In the genomic region with DNA sequence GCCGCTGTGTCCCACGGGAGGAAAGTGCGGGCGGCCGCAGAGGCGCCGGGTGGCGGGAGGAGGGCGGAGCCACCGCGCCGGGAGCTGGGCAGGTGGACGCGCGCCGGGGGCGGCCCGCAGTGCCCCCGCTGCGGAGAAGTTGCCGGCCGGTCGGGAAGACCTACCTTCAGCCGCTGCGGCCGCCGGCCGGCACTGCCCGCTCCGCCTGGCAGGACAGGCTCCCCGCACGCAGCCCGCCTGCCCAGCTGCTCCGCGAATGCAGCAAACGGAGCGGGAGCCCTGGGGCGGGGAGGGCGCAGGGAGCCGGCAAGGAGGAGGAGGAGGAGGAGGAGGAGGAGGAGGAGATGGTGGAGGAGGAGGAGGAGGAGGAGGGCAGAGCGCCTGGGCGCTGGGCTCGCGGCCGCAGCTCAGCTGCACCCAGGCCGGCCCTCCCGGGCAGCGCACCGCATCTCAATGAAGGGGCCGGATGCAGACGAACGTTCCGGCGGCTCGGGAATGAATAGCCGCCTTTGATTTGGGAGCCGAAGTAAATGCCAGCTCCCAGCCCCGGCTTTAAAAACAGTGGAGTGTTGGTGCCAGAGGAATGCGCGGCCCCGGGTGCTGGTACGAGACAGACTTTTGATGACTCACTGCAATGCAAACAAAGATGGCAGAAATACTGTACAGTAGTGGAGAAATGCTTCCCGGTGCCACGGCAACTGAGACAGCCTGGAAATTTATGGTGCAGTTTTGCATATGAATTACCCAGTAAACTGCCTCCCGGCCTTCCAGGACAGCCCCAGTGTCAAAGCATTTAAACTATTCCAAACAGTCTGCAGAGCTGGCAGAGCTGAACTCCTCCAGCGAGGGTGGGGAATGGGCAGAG, we compare ENCODE assay signal across 9 cellular contexts. TPM values are rescaled to one million over a fixed set of nuclear protein-coding genes. Genes with fewer than 3 reads are reported as not detected.
DNase-seq lines count a peak whose midpoint lies in the region; ATAC-seq and TF ChIP-seq lines count a peak whose summit lies in the region.
"Had no signal": no experiment of that assay in that cellular context is flagged by ENCODE, and none has a peak within 500 bp of the region (broad histone marks: within the 10 kb centered on the region; RNA-seq: fewer than 3 reads in every experiment).

No MANE protein-coding gene starts in this region.

- ATAC-seq in activated CD4-positive, CD25-positive, alpha-beta regulatory T cell treated with anti-CD3 and anti-CD28 coated beads, Interleukin-2, amount 50 U/mL, for 24 hours: peak; percentile 49 to 50
- ATAC-seq in activated T-cell treated with anti-CD3 and anti-CD28 coated beads, Interleukin-2, amount 50 U/mL, for 72 hours (replicated peaks in 1 of 2): peak; percentile 41 to 61
- ATAC-seq in GM21825 (IDR thresholded peaks at IDR 0.05; ENCODE audit: unreplicated experiment): no peak

- no peaks in the 10 kb centered on the region for H3K9me3 ChIP-seq in muscle layer of duodenum (ENCODE audit: control insufficient read depth in 1 of 2, low read length in 2 of 2)
- no peaks in the 10 kb centered on the region for H3K9me3 ChIP-seq in tibial nerve

- no peak for DNase-seq in activated CD4-positive, CD25-positive, alpha-beta regulatory T cell (lab: John Stamatoyannopoulos, UW)
- DNase-seq in NCI-H1694 treated with DMSO at 0.1 percent for 48 hours (lab: John Stamatoyannopoulos, UW): peak; percentile 76
- DNase-seq in activated T-cell treated with anti-CD3 and anti-CD28 coated beads, Interleukin-2, amount 50 U/mL, for 72 hours: no peak
- peak; percentile 97 for DNase-seq in fibroblast of villous mesenchyme (ENCODE audit: low read depth)
- peak; percentile 44 to 51 for DNase-seq in tibial nerve (ENCODE audit: low spot score in 2 of 2)
- DNase-seq: DND-41 had no signal

- peaks cover 3 to 68% of the 10 kb centered on the region in 2 donors for H3K4me1 ChIP-seq in muscle layer of duodenum (ENCODE audit: control insufficient read depth in 1 of 2, insufficient read depth in 2 of 2, low read length in 2 of 2)
- peaks cover 0 to 98% (median 53%) of the 10 kb centered on the region in 4 donors for H3K4me1 ChIP-seq in tibial nerve

- peak in 1 of 2 donors; percentile 20 for TF ChIP-seq POLR2A in tibial nerve (IDR thresholded peaks at IDR 0.05)

- H3K36me3 Mint-ChIP-seq in activated T-cell treated with anti-CD3 and anti-CD28 coated beads, Interleukin-2, amount 50 U/mL, for 72 hours (ENCODE audit: insufficient read depth in 2 of 2): no peaks in the 10 kb centered on the region

- H3K27me3 ChIP-seq in muscle layer of duodenum (ENCODE audit: low read depth, low read length): no peaks in the 10 kb centered on the region
- H3K27me3 ChIP-seq in tibial nerve: no peaks in the 10 kb centered on the region

- 1% methylated on average over 35 to 66 of the region's 66 CpGs for WGBS in tibial nerve, 2 donors

- H3K4me3 Mint-ChIP-seq in activated T-cell treated with anti-CD3 and anti-CD28 coated beads, Interleukin-2, amount 50 U/mL, for 72 hours: peak overlapping the region; percentile 70 to 76

- H3K9me3 Mint-ChIP-seq in activated T-cell treated with anti-CD3 and anti-CD28 coated beads, Interleukin-2, amount 50 U/mL, for 72 hours: no peaks in the 10 kb centered on the region

- no peak overlapping the region for H3K27ac ChIP-seq in muscle layer of duodenum (ENCODE audit: low read length)
- H3K27ac ChIP-seq in tibial nerve: peak overlapping the region; percentile 24 to 91 (median 79)

- TF ChIP-seq CTCF in fibroblast of villous mesenchyme (IDR thresholded peaks at IDR 0.05; ENCODE audit: insufficient read depth, low read depth, low read length) (no peak), tibial nerve (IDR thresholded peaks at IDR 0.05) (peak in 1 of 5 experiments; percentile 6)

- H3K27me3 Mint-ChIP-seq in activated T-cell treated with anti-CD3 and anti-CD28 coated beads, Interleukin-2, amount 50 U/mL, for 72 hours (ENCODE audit: low read depth): no peaks in the 10 kb centered on the region

- H3K27ac Mint-ChIP-seq in activated T-cell treated with anti-CD3 and anti-CD28 coated beads, Interleukin-2, amount 50 U/mL, for 72 hours: no peak overlapping the region

- H3K4me3 ChIP-seq in fibroblast of villous mesenchyme (ENCODE audit: low read depth, low read length): peak overlapping the region; percentile 62
- H3K4me3 ChIP-seq in muscle layer of duodenum (ENCODE audit: low read depth in 1 of 2, low read length in 2 of 2): peak overlapping the region; percentile 31 to 73
- H3K4me3 ChIP-seq in tibial nerve: peak overlapping the region; percentile 54 to 58 (median 55)

- peak in 1 of 2 donors; percentile 89 for TF ChIP-seq EP300 in tibial nerve (IDR thresholded peaks at IDR 0.05)

- H3K36me3 ChIP-seq in muscle layer of duodenum (ENCODE audit: control insufficient read depth in 1 of 2, insufficient read depth in 2 of 2, low read length in 2 of 2) (peaks cover 0 to 28% of the 10 kb centered on the region in 2 donors), tibial nerve (peaks cover 0 to 31% (median 0%) of the 10 kb centered on the region in 3 donors)

- no peaks in the 10 kb centered on the region for H3K4me1 Mint-ChIP-seq in activated T-cell treated with anti-CD3 and anti-CD28 coated beads, Interleukin-2, amount 50 U/mL, for 72 hours (ENCODE audit: low read depth)

RNA-seq across cellular contexts. Expression of a gene that starts 43.3 kb away (rescaled TPM):
- 10 to 100 TPM in 1 of 2 donors, 1 to 10 TPM in 1; 8.4 to 13.7 TPM for total RNA-seq in activated T-cell treated with anti-CD3 and anti-CD28 coated beads, Interleukin-2, amount 50 U/mL, for 72 hours
- total RNA-seq in fibroblast of villous mesenchyme: 30.3 and 34.1 TPM in 2 replicates
- 10 to 100 TPM; 45.6 to 55.7 (median 49.8) TPM for total RNA-seq in tibial nerve

Comparison
In these comparisons a context has a peak if more than half of its experiments do, and no peak if none do; other contexts are left out.
1. DNase-seq: peak in NCI-H1694 treated with DMSO at 0.1 percent for 48 hours (single experiment), fibroblast of villous mesenchyme (single experiment) and tibial nerve (2 of 2); none in activated CD4-positive, CD25-positive, alpha-beta regulatory T cell (0 of 4) and activated T-cell treated with anti-CD3 and anti-CD28 coated beads, Interleukin-2, amount 50 U/mL, for 72 hours (0 of 2).
2. Peak in every context shown above with its lines, with median percentiles within 50 percentile points of each other: H3K4me3 ChIP-seq.